ENCODE assay signal across 8 cellular contexts in the genomic region with DNA sequence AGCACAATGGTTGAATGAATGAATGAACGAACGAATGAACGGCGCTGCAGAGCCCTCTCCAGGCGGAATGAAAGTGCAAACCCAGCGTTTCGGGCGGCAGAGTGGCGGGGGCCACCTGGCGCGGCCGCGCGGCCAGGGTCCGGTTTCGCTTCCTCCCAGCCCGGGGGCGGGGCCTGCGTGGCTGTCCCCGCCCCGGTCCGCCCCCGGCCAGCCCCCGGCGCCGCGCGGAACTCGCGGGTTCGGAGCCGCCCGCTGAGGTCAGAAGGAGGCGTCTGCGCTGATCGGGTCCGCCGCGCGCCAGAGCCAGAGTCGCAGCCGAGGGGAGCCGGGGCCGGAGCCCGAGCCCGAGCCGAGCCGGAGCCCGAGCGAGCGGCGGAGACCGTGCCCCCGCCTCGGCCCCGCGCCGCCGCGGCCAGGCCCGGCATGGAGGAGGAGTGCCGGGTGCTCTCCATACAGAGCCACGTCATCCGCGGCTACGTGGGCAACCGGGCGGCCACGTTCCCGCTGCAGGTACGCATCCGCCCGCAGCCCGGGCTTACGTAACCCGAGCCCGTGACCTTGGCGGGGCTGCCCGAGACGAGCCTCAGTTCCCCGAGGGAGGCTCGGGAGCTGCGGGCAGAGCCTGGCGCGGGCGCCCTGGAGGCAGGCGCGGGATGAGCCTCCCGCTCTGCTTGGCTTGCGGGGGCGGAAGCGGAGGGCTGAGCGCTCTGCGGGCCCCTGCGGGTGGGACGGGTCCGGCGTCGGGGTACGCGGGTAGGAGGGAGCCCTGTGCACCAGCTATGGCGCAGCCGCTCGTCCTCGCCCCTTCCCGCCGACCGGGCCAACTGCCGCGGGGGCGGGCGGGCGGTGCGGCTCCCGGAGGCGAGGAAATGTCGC. TPM values are rescaled to one million over a fixed set of nuclear protein-coding genes. Genes with fewer than 3 reads are reported as not detected.
DNase-seq lines count a peak whose midpoint lies in the region; ATAC-seq lines count a peak whose summit lies in the region.

A gene (plus strand): TSS at position 258 of the 876 bp plus-strand sequence. CDS start 166 bp downstream, at position 424.

- peak within 1 kb of the TSS; percentile 87 to 100 (median 99) for H3K4me2 ChIP-seq in BLaER1 treated with 17β-estradiol and CSF1 and Interleukin-3, amounts not matched to agents 10 nM and 100 nM
- H3K4me2 ChIP-seq in mesendoderm (ENCODE audit: low read length) = peak within 1 kb of the TSS; percentile 67

- H3K56ac ChIP-seq in mesendoderm (ENCODE audit: low read length) = peak within 1 kb of the TSS; percentile 99

- H2AK5ac ChIP-seq in mesendoderm (ENCODE audit: low read length) = no peak within 1 kb of the TSS

- CTCF ChIA-PET in activated CD8-positive, alpha-beta memory T cell treated with anti-CD3 and anti-CD28 coated beads for 36 hours (lab: Charles Lee) = interaction anchor here (0.8 to 2.0 kb wide), 2 partner anchors 9 to 59 kb away, joined by 3 to 10 read pairs; no protein-coding TSS in a partner anchor

- peaks cover 27% of the 10 kb centered on the region for H3K36me3 Mint-ChIP-seq in effector memory CD8-positive, alpha-beta T cell (ENCODE audit: insufficient read depth)

- WGBS in mesendoderm (ENCODE audit: extremely low coverage, insufficient coverage, low lambda C conversion rate) = no CpG with 5 or more reads among the region's 117 CpGs

- peak within 1 kb of the TSS; percentile 71 to 90 (median 86) for H3K27ac ChIP-seq in BLaER1 treated with 17β-estradiol and CSF1 and Interleukin-3, amounts not matched to agents 10 nM and 100 nM
- H3K27ac ChIP-seq in mesendoderm (ENCODE audit: low read depth, low read length) = peak within 1 kb of the TSS; percentile 45

- no peaks in the 10 kb centered on the region for H3K9me3 ChIP-seq in BLaER1 treated with 17β-estradiol and CSF1 and Interleukin-3, amounts not matched to agents 10 nM and 100 nM (replicated peaks in 1 of 11)

- POLR2A ChIA-PET in activated CD8-positive, alpha-beta memory T cell treated with anti-CD3 and anti-CD28 coated beads for 36 hours (lab: Charles Lee) = interaction anchor here (0.6 to 2.2 kb wide), 2 partner anchors 9 to 1797 kb away, joined by 5 to 20 read pairs; no protein-coding TSS in a partner anchor

- DNase-seq in GM19238 (ENCODE audit: insufficient read length, low spot score) = peak; percentile 83
- peak; percentile 35 for DNase-seq in NCI-H82 treated with DMSO at 0.1 percent for 48 hours (lab: John Stamatoyannopoulos, UW; ENCODE audit: unreplicated experiment)
- DNase-seq in effector memory CD8-positive, alpha-beta T cell = peak; percentile 63 to 71 (median 65)
- peak; percentile 87 for DNase-seq in mesendoderm
- DNase-seq in stimulated activated CD8-positive, alpha-beta memory T cell treated with anti-CD3 and anti-CD28 coated beads, Interleukin-12 subunit alpha, Interleukin-12 subunit beta, amount 100 ng/mL, for 4 hours (ENCODE audit: low read depth) = peak; percentile 69

- peaks cover 15% of the 10 kb centered on the region for H3K79me2 ChIP-seq in mesendoderm (ENCODE audit: control insufficient read depth, insufficient read depth, low read length)

- ATAC-seq in HG03432 (IDR thresholded peaks at IDR 0.05; ENCODE audit: unreplicated experiment) = peak; percentile 70
- ATAC-seq in effector memory CD8-positive, alpha-beta T cell (replicated peaks) = peak; percentile 81

- peak within 1 kb of the TSS; percentile 74 to 100 (median 96) for H3K4me3 ChIP-seq in BLaER1 treated with 17β-estradiol and CSF1 and Interleukin-3, amounts not matched to agents 10 nM and 100 nM
- H3K4me3 ChIP-seq in mesendoderm (ENCODE audit: low read length) = peak within 1 kb of the TSS; percentile 79

- H2BK5ac ChIP-seq in mesendoderm (ENCODE audit: low read length) = no peak within 1 kb of the TSS

- peaks cover 28 to 32% of the 10 kb centered on the region in 2 donors for H3K4me1 Mint-ChIP-seq in effector memory CD8-positive, alpha-beta T cell (ENCODE audit: low read depth in 2 of 2)

- no peak within 1 kb of the TSS for H2BK120ac ChIP-seq in mesendoderm (ENCODE audit: low read depth, low read length)

- peak within 1 kb of the TSS; percentile 94 for H3K23ac ChIP-seq in mesendoderm (ENCODE audit: low read length)

- H4K5ac ChIP-seq in mesendoderm (ENCODE audit: low read length) = no peak within 1 kb of the TSS

- peaks cover 20% of the 10 kb centered on the region for H3K79me1 ChIP-seq in mesendoderm (ENCODE audit: low read length)

- no peaks in the 10 kb centered on the region for H3K27me3 Mint-ChIP-seq in effector memory CD8-positive, alpha-beta T cell

- H3K18ac ChIP-seq in mesendoderm (ENCODE audit: low read length) = peak within 1 kb of the TSS; percentile 80

- peaks cover 7 to 42% (median 20%) of the 10 kb centered on the region in 11 experiments; a peak in 18 of 22 replicates for H3K27me3 ChIP-seq in BLaER1 treated with 17β-estradiol and CSF1 and Interleukin-3, amounts not matched to agents 10 nM and 100 nM
- no peaks in the 10 kb centered on the region for H3K27me3 ChIP-seq in mesendoderm (ENCODE audit: insufficient read depth, low read length, poor library complexity)

- no peak within 1 kb of the TSS for H4K8ac ChIP-seq in mesendoderm (ENCODE audit: low read depth, low read length)

- peaks cover 0 to 34% (median 14%) of the 10 kb centered on the region in 11 experiments; a peak in 20 of 22 replicates for H3K36me3 ChIP-seq in BLaER1 treated with 17β-estradiol and CSF1 and Interleukin-3, amounts not matched to agents 10 nM and 100 nM
- H3K36me3 ChIP-seq in mesendoderm (ENCODE audit: control insufficient read depth, insufficient read depth, low read length) = peaks cover 1% of the 10 kb centered on the region

- peak within 1 kb of the TSS; percentile 88 for H3K4ac ChIP-seq in mesendoderm (ENCODE audit: low read depth, low read length)

- peaks cover 56 to 74% (median 71%) of the 10 kb centered on the region in 10 experiments for H3K4me1 ChIP-seq in BLaER1 treated with 17β-estradiol and CSF1 and Interleukin-3, amounts not matched to agents 10 nM and 100 nM
- peaks cover 2% of the 10 kb centered on the region for H3K4me1 ChIP-seq in mesendoderm (ENCODE audit: control insufficient read depth, low read depth, low read length)

- peak within 1 kb of the TSS; percentile 84 to 90 for H3K4me3 Mint-ChIP-seq in effector memory CD8-positive, alpha-beta T cell

- no peaks in the 10 kb centered on the region for H3K9me3 Mint-ChIP-seq in effector memory CD8-positive, alpha-beta T cell

- peak within 1 kb of the TSS; percentile 82 to 93 (median 90) for H3K9ac ChIP-seq in BLaER1 treated with 17β-estradiol and CSF1 and Interleukin-3, amounts not matched to agents 10 nM and 100 nM
- H3K9ac ChIP-seq in mesendoderm (ENCODE audit: low read length) = peak within 1 kb of the TSS; percentile 91

- peak within 1 kb of the TSS; percentile 82 to 87 for H3K27ac Mint-ChIP-seq in effector memory CD8-positive, alpha-beta T cell

- peaks cover 33 to 56% (median 44%) of the 10 kb centered on the region in 11 experiments for H4K20me1 ChIP-seq in BLaER1 treated with 17β-estradiol and CSF1 and Interleukin-3, amounts not matched to agents 10 nM and 100 nM

- H2BK15ac ChIP-seq in mesendoderm (replicated peaks; ENCODE audit: low read depth) = no peak within 1 kb of the TSS

RNA-seq across cellular contexts. Expression of the gene that starts here (rescaled TPM):
- 100 to 1,000 TPM; 113 to 115 TPM for total RNA-seq in activated CD8-positive, alpha-beta memory T cell treated with anti-CD3 and anti-CD28 coated beads for 36 hours
- polyA plus RNA-seq in mesendoderm (2013, experiment 1 of 2) = 29.9 TPM
- 29.8 TPM for polyA plus RNA-seq in mesendoderm (2013, experiment 2 of 2)

Comparison
In these comparisons a context has a peak if more than half of its experiments do, and no peak if none do; other contexts are left out.
1. Peak in every context shown above with its lines: DNase-seq, ATAC-seq, H3K4me3 ChIP-seq and H3K27ac ChIP-seq.
2. DNase-seq: peak in every context shown above with its lines; median percentile 87 in mesendoderm; 83 in GM19238; 69 in stimulated activated CD8-positive, alpha-beta memory T cell treated with anti-CD3 and anti-CD28 coated beads, Interleukin-12 subunit alpha, Interleukin-12 subunit beta, amount 100 ng/mL, for 4 hours; 65 in effector memory CD8-positive, alpha-beta T cell; 35 in NCI-H82 treated with DMSO at 0.1 percent for 48 hours.